Comparison of ENCODE assay signal across 14 cellular contexts in genomic region chr1:19710825-19711611, GRCh38. TPM values are rescaled to one million over a fixed set of nuclear protein-coding genes. Genes with fewer than 3 reads are reported as not detected.
DNase-seq lines count a peak whose midpoint lies in the region; ATAC-seq lines count a peak whose summit lies in the region.
"Had no signal": no experiment of that assay in that cellular context is flagged by ENCODE, and none has a peak within 500 bp of the region (broad histone marks: within the 10 kb centered on the region; RNA-seq: fewer than 3 reads in every experiment).

No MANE protein-coding gene starts in this region.

- peaks cover 12% of the 10 kb centered on the region for H3K36me3 Mint-ChIP-seq in activated CD4-positive, alpha-beta T cell treated with anti-CD3 and anti-CD28 coated beads, Interleukin-2, amount 10 ng/mL, durations not matched to agents 24 days and 14 days (ENCODE audit: low read depth)
- H3K36me3 Mint-ChIP-seq in T-helper 1 cell treated with Interleukin-12 subunit alpha and Interleukin-12 subunit beta and Interleukin-4 antibody, amounts not matched to agents 30 μg/mL and 1 μg/mL, for 36 hours (ENCODE audit: low read depth), result peaks cover 5% of the 10 kb centered on the region
- peaks cover 31% of the 10 kb centered on the region for H3K36me3 Mint-ChIP-seq in stimulated activated memory B cell treated with anti-CD40 and anti-IgM and Interleukin-4, amounts not matched to agents 10 μg/mL and 1 μg/mL and 100 μg/mL, for 72 hours

- H3K4me3 Mint-ChIP-seq in activated CD4-positive, alpha-beta T cell treated with anti-CD3 and anti-CD28 coated beads, Interleukin-2, amount 10 ng/mL, durations not matched to agents 24 days and 14 days, result peak overlapping the region; percentile 28
- H3K4me3 Mint-ChIP-seq in T-helper 1 cell treated with Interleukin-12 subunit alpha and Interleukin-12 subunit beta and Interleukin-4 antibody, amounts not matched to agents 30 μg/mL and 1 μg/mL, for 36 hours, result no peak overlapping the region
- H3K4me3 Mint-ChIP-seq in stimulated activated memory B cell treated with anti-CD40 and anti-IgM and Interleukin-4, amounts not matched to agents 10 μg/mL and 1 μg/mL and 100 μg/mL, for 72 hours, result no peak overlapping the region

- intact Hi-C loops in activated CD4-positive, alpha-beta T cell treated with anti-CD3 and anti-CD28 coated beads, Interleukin-2, amount 10 ng/mL, durations not matched to agents 24 days and 14 days (cut with micrococcal nuclease), result loop anchor here (1.0 to 10.0 kb wide), 2 partner anchors 54 to 84 kb away; partner anchors contain the start of gene TMCO4

- peak; percentile 62 for DNase-seq in activated CD4-positive, alpha-beta T cell treated with anti-CD3 and anti-CD28 coated beads, Interleukin-2, amount 10 ng/mL, durations not matched to agents 24 days and 14 days
- no peak for DNase-seq in activated CD4-positive, alpha-beta T cell treated with anti-CD3 and anti-CD28 coated beads, Interleukin-2, amount 50 U/mL, for 4 hours
- peak; percentile 14 to 26 for DNase-seq in stimulated activated CD4-positive, alpha-beta T cell treated with anti-CD3 and anti-CD28 coated beads, Interleukin-2, amount 100 ng/mL, for 48 hours
- no peak for DNase-seq in NK-92 (lab: John Stamatoyannopoulos, UW; ENCODE audit: unreplicated experiment)
- DNase-seq in NCI-H345 (lab: John Stamatoyannopoulos, UW), result no peak
- DNase-seq: gastrocnemius medialis, GOT3, NCI-H1930, Right ventricle myocardium superior, upper lobe of right lung had no signal

- peak overlapping the region; percentile 78 for H3K27ac Mint-ChIP-seq in activated CD4-positive, alpha-beta T cell treated with anti-CD3 and anti-CD28 coated beads, Interleukin-2, amount 10 ng/mL, durations not matched to agents 24 days and 14 days
- peak overlapping the region; percentile 52 for H3K27ac Mint-ChIP-seq in T-helper 1 cell treated with Interleukin-12 subunit alpha and Interleukin-12 subunit beta and Interleukin-4 antibody, amounts not matched to agents 30 μg/mL and 1 μg/mL, for 36 hours
- no peak overlapping the region for H3K27ac Mint-ChIP-seq in stimulated activated memory B cell treated with anti-CD40 and anti-IgM and Interleukin-4, amounts not matched to agents 10 μg/mL and 1 μg/mL and 100 μg/mL, for 72 hours

- H3K9me3 Mint-ChIP-seq in activated CD4-positive, alpha-beta T cell treated with anti-CD3 and anti-CD28 coated beads, Interleukin-2, amount 10 ng/mL, durations not matched to agents 24 days and 14 days, result no peaks in the 10 kb centered on the region
- no peaks in the 10 kb centered on the region for H3K9me3 Mint-ChIP-seq in T-helper 1 cell treated with Interleukin-12 subunit alpha and Interleukin-12 subunit beta and Interleukin-4 antibody, amounts not matched to agents 30 μg/mL and 1 μg/mL, for 36 hours
- no peaks in the 10 kb centered on the region for H3K9me3 Mint-ChIP-seq in stimulated activated memory B cell treated with anti-CD40 and anti-IgM and Interleukin-4, amounts not matched to agents 10 μg/mL and 1 μg/mL and 100 μg/mL, for 72 hours

- ATAC-seq in GM21723 (IDR thresholded peaks at IDR 0.05; ENCODE audit: unreplicated experiment), result peak; percentile 56
- no peak for ATAC-seq in stimulated activated memory B cell treated with anti-CD40 and anti-IgM and Interleukin-4, amounts not matched to agents 10 μg/mL and 1 μg/mL and 100 μg/mL, for 72 hours
- ATAC-seq: gastrocnemius medialis, upper lobe of right lung had no signal

- H3K4me1 Mint-ChIP-seq in activated CD4-positive, alpha-beta T cell treated with anti-CD3 and anti-CD28 coated beads, Interleukin-2, amount 10 ng/mL, durations not matched to agents 24 days and 14 days, result peaks cover 22% of the 10 kb centered on the region
- peaks cover 23% of the 10 kb centered on the region for H3K4me1 Mint-ChIP-seq in T-helper 1 cell treated with Interleukin-12 subunit alpha and Interleukin-12 subunit beta and Interleukin-4 antibody, amounts not matched to agents 30 μg/mL and 1 μg/mL, for 36 hours (ENCODE audit: low read depth)
- peaks cover 6% of the 10 kb centered on the region for H3K4me1 Mint-ChIP-seq in stimulated activated memory B cell treated with anti-CD40 and anti-IgM and Interleukin-4, amounts not matched to agents 10 μg/mL and 1 μg/mL and 100 μg/mL, for 72 hours

- H3K27me3 Mint-ChIP-seq in activated CD4-positive, alpha-beta T cell treated with anti-CD3 and anti-CD28 coated beads, Interleukin-2, amount 10 ng/mL, durations not matched to agents 24 days and 14 days, result no peaks in the 10 kb centered on the region
- no peaks in the 10 kb centered on the region for H3K27me3 Mint-ChIP-seq in T-helper 1 cell treated with Interleukin-12 subunit alpha and Interleukin-12 subunit beta and Interleukin-4 antibody, amounts not matched to agents 30 μg/mL and 1 μg/mL, for 36 hours (ENCODE audit: low read depth)
- no peaks in the 10 kb centered on the region for H3K27me3 Mint-ChIP-seq in stimulated activated memory B cell treated with anti-CD40 and anti-IgM and Interleukin-4, amounts not matched to agents 10 μg/mL and 1 μg/mL and 100 μg/mL, for 72 hours

RNA-seq across cellular contexts. Expression of gene HTR6, which starts 46.3 kb away (rescaled TPM):
- not detected in 2 replicates for total RNA-seq in activated CD4-positive, alpha-beta T cell treated with anti-CD3 and anti-CD28 coated beads, Interleukin-2, amount 10 ng/mL, durations not matched to agents 24 days and 14 days
- total RNA-seq: A673, gastrocnemius medialis, Right ventricle myocardium superior, upper lobe of right lung had no signal

Comparison
In these comparisons a context has a peak if more than half of its experiments do, and no peak if none do; other contexts are left out.
1. DNase-seq: peak in activated CD4-positive, alpha-beta T cell treated with anti-CD3 and anti-CD28 coated beads, Interleukin-2, amount 10 ng/mL, durations not matched to agents 24 days and 14 days (single experiment) and stimulated activated CD4-positive, alpha-beta T cell treated with anti-CD3 and anti-CD28 coated beads, Interleukin-2, amount 100 ng/mL, for 48 hours (2 of 2); none in activated CD4-positive, alpha-beta T cell treated with anti-CD3 and anti-CD28 coated beads, Interleukin-2, amount 50 U/mL, for 4 hours (0 of 2), NK-92 (single experiment) and NCI-H345 (single experiment).